7 cellular contexts compared by ENCODE assay signal in the genomic region with DNA sequence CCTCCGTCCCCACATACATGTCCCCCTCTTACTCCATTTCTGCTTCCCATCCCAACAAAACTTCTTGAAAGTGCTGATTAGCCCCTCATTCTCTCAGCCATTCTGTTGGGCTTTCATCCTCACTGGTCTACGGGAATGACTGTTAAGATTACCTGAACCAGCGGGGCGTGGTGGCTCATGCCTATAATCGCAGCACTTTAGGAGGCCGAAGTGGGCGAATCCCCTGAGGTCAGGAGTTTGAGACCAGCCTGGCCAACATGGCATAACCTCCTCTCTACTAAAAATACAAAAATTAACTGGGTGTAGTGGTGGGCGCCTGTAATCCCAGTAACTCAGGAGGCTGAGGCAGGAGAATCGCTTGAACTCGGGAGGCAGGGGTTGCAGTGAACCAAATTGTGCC. TPM values are rescaled to one million over a fixed set of nuclear protein-coding genes. Genes with fewer than 3 reads are reported as not detected.
DNase-seq lines count a peak whose midpoint lies in the region; ATAC-seq, FAIRE-seq and TF ChIP-seq lines count a peak whose summit lies in the region.
"Not testable (repeated sequence)": the region's sequence is repeated elsewhere in the genome, so short reads cannot be mapped to it uniquely, and the experiment has no call there.

No MANE protein-coding gene starts in this region.

- peak overlapping the region; percentile 88 for H3K27ac Mint-ChIP-seq in CD8-positive, alpha-beta T cell
- H3K27ac Mint-ChIP-seq in T-helper 17 cell (peak overlapping the region; percentile 92), memory B cell (peak overlapping the region; percentile 76), neural progenitor cell (peak overlapping the region; percentile 65)
- H3K27ac Mint-ChIP-seq in astrocyte (ENCODE audit: unreplicated experiment), result not testable (repeated sequence)

- POLR2A ChIA-PET in CD8-positive, alpha-beta T cell (lab: Charles Lee), result not testable (repeated sequence)

- not testable (repeated sequence) for H3K27me3 Mint-ChIP-seq in CD8-positive, alpha-beta T cell (ENCODE audit: low read depth); T-helper 17 cell; activated T-cell treated with anti-CD3 and anti-CD28 coated beads, Interleukin-2, amount 50 U/mL, for 4 hours (ENCODE audit: low read depth); astrocyte (ENCODE audit: low read depth, unreplicated experiment); memory B cell; neural progenitor cell (ENCODE audit: insufficient read depth, low read depth)

- H4K20me1 ChIP-seq in KMS-11 (ENCODE audit: insufficient read depth), result not testable (repeated sequence)
- peaks cover 45% of the 10 kb centered on the region for H4K20me1 ChIP-seq in astrocyte (ENCODE audit: insufficient read depth, low read length)
- peaks cover 22% of the 10 kb centered on the region for H4K20me1 ChIP-seq in neural progenitor cell (ENCODE audit: low read depth)

- not testable (repeated sequence) for TF ChIP-seq CTCF in CD8-positive, alpha-beta T cell (IDR thresholded peaks at IDR 0.05); KMS-11 (conservative IDR thresholded peaks at IDR 0.05; ENCODE audit: low read depth, low read length); astrocyte (IDR thresholded peaks at IDR 0.05; ENCODE audit: insufficient read depth, low read depth, low read length); neural progenitor cell (IDR thresholded peaks at IDR 0.05)

- H2AFZ ChIP-seq in KMS-11 (ENCODE audit: low read depth); astrocyte (ENCODE audit: low read depth, low read length); neural progenitor cell (replicated peaks): not testable (repeated sequence)

- H3K4me1 Mint-ChIP-seq in CD8-positive, alpha-beta T cell (ENCODE audit: low read depth), result peaks cover 56% of the 10 kb centered on the region
- peaks cover 36% of the 10 kb centered on the region for H3K4me1 Mint-ChIP-seq in T-helper 17 cell
- peaks cover 51% of the 10 kb centered on the region for H3K4me1 Mint-ChIP-seq in activated T-cell treated with anti-CD3 and anti-CD28 coated beads, Interleukin-2, amount 50 U/mL, for 4 hours (ENCODE audit: low read depth)
- H3K4me1 Mint-ChIP-seq in astrocyte (ENCODE audit: low read depth, unreplicated experiment), result not testable (repeated sequence)
- peaks cover 31% of the 10 kb centered on the region for H3K4me1 Mint-ChIP-seq in memory B cell
- H3K4me1 Mint-ChIP-seq in neural progenitor cell, result peaks cover 16% of the 10 kb centered on the region

- H3K4me2 ChIP-seq in KMS-11 (peak overlapping the region; percentile 85; the same call in 1 of the 2 replicates), astrocyte (ENCODE audit: low read length) (peak overlapping the region; percentile 93)
- H3K4me2 ChIP-seq in neural progenitor cell, result not testable (repeated sequence)

- not testable (repeated sequence) for ATAC-seq in CD8-positive, alpha-beta T cell; T-helper 17 cell; activated T-cell treated with anti-CD3 and anti-CD28 coated beads, Interleukin-2, amount 50 U/mL, for 4 hours; memory B cell (ENCODE audit: low read depth)

- H3F3A ChIP-seq in neural progenitor cell (ENCODE audit: low read depth), result peaks cover 13% of the 10 kb centered on the region

- intact Hi-C loops in CD8-positive, alpha-beta T cell (cut with DNase I, micrococcal nuclease), result loop anchor here in 1 of 2 experiments (5.0 to 10.0 kb wide), 4 partner anchors 242 to 1439 kb away; partner anchors contain the start of gene VKORC1L1

- not testable (repeated sequence) for H3K4me3 ChIP-seq in CD8-positive, alpha-beta T cell (ENCODE audit: low read depth, low read length); KMS-11 (IDR thresholded peaks at IDR 0.05; ENCODE audit: insufficient read depth, low read depth, low read length); astrocyte (ENCODE audit: insufficient read depth, low read depth, low read length); neural progenitor cell

- peaks cover 35% of the 10 kb centered on the region for H3K4me1 ChIP-seq in CD8-positive, alpha-beta T cell (ENCODE audit: insufficient read depth, low read length)
- H3K4me1 ChIP-seq in KMS-11 (ENCODE audit: low read depth, poor library complexity, severe bottlenecking) (peaks cover 28% of the 10 kb centered on the region), astrocyte (ENCODE audit: insufficient read depth, low read length) (peaks cover 12% of the 10 kb centered on the region)
- H3K4me1 ChIP-seq in neural progenitor cell, result not testable (repeated sequence)

- not testable (repeated sequence) for H3K9me3 Mint-ChIP-seq in CD8-positive, alpha-beta T cell; activated T-cell treated with anti-CD3 and anti-CD28 coated beads, Interleukin-2, amount 50 U/mL, for 4 hours; astrocyte (ENCODE audit: unreplicated experiment); memory B cell; neural progenitor cell

- peak overlapping the region; percentile 63 for H3K4me3 Mint-ChIP-seq in CD8-positive, alpha-beta T cell
- H3K4me3 Mint-ChIP-seq in T-helper 17 cell (peak overlapping the region; percentile 81), astrocyte (ENCODE audit: unreplicated experiment) (peak overlapping the region; percentile 64), memory B cell (peak overlapping the region; percentile 9), neural progenitor cell (peak overlapping the region; percentile 79)
- H3K4me3 Mint-ChIP-seq in activated T-cell treated with anti-CD3 and anti-CD28 coated beads, Interleukin-2, amount 50 U/mL, for 4 hours, result peak overlapping the region; percentile 99

- not testable (repeated sequence) for DNase-seq in CD8-positive, alpha-beta T cell; T-helper 17 cell; activated T-cell treated with anti-CD3 and anti-CD28 coated beads, Interleukin-2, amount 50 U/mL, for 4 hours; astrocyte (ENCODE audit: low read depth); memory B cell (ENCODE audit: low spot score in 2 of 2); neural progenitor cell (ENCODE audit: low spot score)

- not testable (repeated sequence) for H3K27me3 ChIP-seq in CD8-positive, alpha-beta T cell (ENCODE audit: insufficient read depth, low read length); KMS-11 (ENCODE audit: insufficient read depth, low read depth); astrocyte (ENCODE audit: insufficient read depth, low read length); neural progenitor cell

- CTCF ChIA-PET in CD8-positive, alpha-beta T cell (lab: Charles Lee), result not testable (repeated sequence)

- H3K36me3 Mint-ChIP-seq in CD8-positive, alpha-beta T cell, result peaks cover 32% of the 10 kb centered on the region
- H3K36me3 Mint-ChIP-seq in T-helper 17 cell (ENCODE audit: low read depth); astrocyte (ENCODE audit: low read depth, unreplicated experiment); memory B cell; neural progenitor cell: not testable (repeated sequence)
- H3K36me3 Mint-ChIP-seq in activated T-cell treated with anti-CD3 and anti-CD28 coated beads, Interleukin-2, amount 50 U/mL, for 4 hours (ENCODE audit: insufficient read depth), result peaks cover 19% of the 10 kb centered on the region

- not testable (repeated sequence) for H3K9me3 ChIP-seq in CD8-positive, alpha-beta T cell (ENCODE audit: low read length); T-helper 17 cell (ENCODE audit: control insufficient read depth, low read length, poor library complexity, severe bottlenecking); astrocyte (ENCODE audit: insufficient read depth, low read depth, low read length); neural progenitor cell (ENCODE audit: low read depth)

- not testable (repeated sequence) for H3K27ac ChIP-seq in CD8-positive, alpha-beta T cell (ENCODE audit: low read depth, low read length); KMS-11; astrocyte (ENCODE audit: low read depth, low read length); neural progenitor cell

- not testable (repeated sequence) for H3K9ac ChIP-seq in KMS-11; astrocyte (ENCODE audit: low read length); neural progenitor cell

- H3K36me3 ChIP-seq in CD8-positive, alpha-beta T cell (ENCODE audit: insufficient read depth, low read length); KMS-11 (ENCODE audit: insufficient read depth); astrocyte (ENCODE audit: insufficient read depth, low read length); neural progenitor cell: not testable (repeated sequence)

- FAIRE-seq in astrocyte (lab: Jason Lieb, UNC), result not testable (repeated sequence)

- peaks cover 65% of the 10 kb centered on the region for H3K79me2 ChIP-seq in KMS-11 (ENCODE audit: insufficient read depth, low read depth)
- H3K79me2 ChIP-seq in astrocyte (ENCODE audit: insufficient read depth, low read length), result peaks cover 71% of the 10 kb centered on the region
- peaks cover 64% of the 10 kb centered on the region for H3K79me2 ChIP-seq in neural progenitor cell (ENCODE audit: low read depth)

RNA-seq across cellular contexts. Expression of gene CRCP, which starts 2.0 kb away (rescaled TPM):
- total RNA-seq in CD8-positive, alpha-beta T cell, result 10 to 100 TPM; 38.0 to 42.4 TPM
- total RNA-seq in T-helper 17 cell (10 to 100 TPM; 35.2 to 40.3 TPM), astrocyte (24.2 and 26.8 TPM in 2 replicates), neural progenitor cell (ENCODE audit: low replicate concordance) (30.0 and 37.9 TPM in 2 replicates)
- 10 to 100 TPM; 41.9 to 48.0 (median 47.6) TPM for total RNA-seq in activated T-cell treated with anti-CD3 and anti-CD28 coated beads, Interleukin-2, amount 50 U/mL, for 4 hours

RNA-seq across cellular contexts. Expression of gene ASL, which starts 41.1 kb away (rescaled TPM):
- total RNA-seq in CD8-positive, alpha-beta T cell, result 1 to 10 TPM; 6.8 to 7.5 TPM
- 10 to 100 TPM; 12.7 to 16.5 TPM for total RNA-seq in T-helper 17 cell
- total RNA-seq in activated T-cell treated with anti-CD3 and anti-CD28 coated beads, Interleukin-2, amount 50 U/mL, for 4 hours, result 10 to 100 TPM in 1 of 3 donors, 1 to 10 TPM in 2; 7.3 to 11.7 (median 9.6) TPM
- 27.7 TPM in 2 replicates for total RNA-seq in astrocyte
- 14.2 and 31.9 TPM in 2 replicates for total RNA-seq in neural progenitor cell (ENCODE audit: low replicate concordance)

Comparison
In these comparisons a context has a peak if more than half of its experiments do, and no peak if none do; other contexts are left out.
1. H3K4me3 Mint-ChIP-seq: peak in every context shown above with its lines; median percentile 99 in activated T-cell treated with anti-CD3 and anti-CD28 coated beads, Interleukin-2, amount 50 U/mL, for 4 hours; 81 in T-helper 17 cell; 79 in neural progenitor cell; 64 in astrocyte; 63 in CD8-positive, alpha-beta T cell; 9 in memory B cell.